18 cellular contexts compared by ENCODE assay signal in genomic region chr11:76684470-76684869, GRCh38. TPM values are rescaled to one million over a fixed set of nuclear protein-coding genes. Genes with fewer than 3 reads are reported as not detected.
DNase-seq lines count a peak whose midpoint lies in the region; ATAC-seq and TF ChIP-seq lines count a peak whose summit lies in the region.
"Had no signal": no experiment of that assay in that cellular context is flagged by ENCODE, and none has a peak within 500 bp of the region (broad histone marks: within the 10 kb centered on the region; RNA-seq: fewer than 3 reads in every experiment).

No MANE protein-coding gene starts in this region.

- no peak overlapping the region for H3K4me3 Mint-ChIP-seq in activated T-helper 1 cell treated with anti-CD3 and anti-CD28 coated beads, Interleukin-12 subunit alpha, Interleukin-12 subunit beta, Interleukin-2, Interleukin-4 antibody, amounts not matched to agents 30 ng/mL and 10 ng/mL and 1 ng/mL, durations not matched to agents 14 hours and 24 hours and 36 hours
- H3K4me3 Mint-ChIP-seq: CD4-positive, alpha-beta T cell; GM23338; HFFc6 had no signal

- peaks cover 15% of the 10 kb centered on the region for H3K27me3 Mint-ChIP-seq in activated T-helper 1 cell treated with anti-CD3 and anti-CD28 coated beads, Interleukin-12 subunit alpha, Interleukin-12 subunit beta, Interleukin-2, Interleukin-4 antibody, amounts not matched to agents 30 ng/mL and 10 ng/mL and 1 ng/mL, durations not matched to agents 14 hours and 24 hours and 36 hours (ENCODE audit: insufficient read depth)

- peaks cover 23% of the 10 kb centered on the region for H3K4me1 Mint-ChIP-seq in activated T-helper 1 cell treated with anti-CD3 and anti-CD28 coated beads, Interleukin-12 subunit alpha, Interleukin-12 subunit beta, Interleukin-2, Interleukin-4 antibody, amounts not matched to agents 30 ng/mL and 10 ng/mL and 1 ng/mL, durations not matched to agents 14 hours and 24 hours and 36 hours (ENCODE audit: low read depth)

- H3K27ac Mint-ChIP-seq in activated T-helper 1 cell treated with anti-CD3 and anti-CD28 coated beads, Interleukin-12 subunit alpha, Interleukin-12 subunit beta, Interleukin-2, Interleukin-4 antibody, amounts not matched to agents 30 ng/mL and 10 ng/mL and 1 ng/mL, durations not matched to agents 14 hours and 24 hours and 36 hours = peak overlapping the region; percentile 14
- H3K27ac Mint-ChIP-seq: CD4-positive, alpha-beta T cell; GM23338; HFFc6 had no signal

- TF ChIP-seq RAD21 in Ishikawa (IDR thresholded peaks at IDR 0.05; ENCODE audit: low read depth) = no peak

- no peaks in the 10 kb centered on the region for H3K79me2 ChIP-seq in osteoblast (ENCODE audit: insufficient read depth, low read length)

- H4K20me1 ChIP-seq in osteoblast (ENCODE audit: insufficient read depth, low read length) = no peaks in the 10 kb centered on the region

- no peak for TF ChIP-seq EP300 in Ishikawa (IDR thresholded peaks at IDR 0.05; ENCODE audit: borderline replicate concordance)

- no peaks in the 10 kb centered on the region for H3K9me3 Mint-ChIP-seq in activated T-helper 1 cell treated with anti-CD3 and anti-CD28 coated beads, Interleukin-12 subunit alpha, Interleukin-12 subunit beta, Interleukin-2, Interleukin-4 antibody, amounts not matched to agents 30 ng/mL and 10 ng/mL and 1 ng/mL, durations not matched to agents 14 hours and 24 hours and 36 hours
- H3K9me3 Mint-ChIP-seq: CD4-positive, alpha-beta T cell; GM23338; HFFc6 had no signal

- H3K4me1 ChIP-seq in osteoblast (ENCODE audit: insufficient read depth, low read length) = no peaks in the 10 kb centered on the region
- H3K4me1 ChIP-seq: A549, Caco-2 had no signal

- H3K4me2 ChIP-seq in osteoblast (ENCODE audit: insufficient read depth, low read length) = no peak overlapping the region
- H3K4me2 ChIP-seq: A549, GM23338 had no signal

- no peak overlapping the region for H2AFZ ChIP-seq in osteoblast (ENCODE audit: low read length)
- H2AFZ ChIP-seq: GM23338 had no signal

- ATAC-seq in GM21367 (IDR thresholded peaks at IDR 0.05; ENCODE audit: unreplicated experiment) = no peak
- ATAC-seq: A549, GM23338, HCT116 had no signal

- no peak overlapping the region for H3K4me3 ChIP-seq in osteoblast (ENCODE audit: insufficient read depth, low read length)
- H3K4me3 ChIP-seq: A549, GM23338 had no signal

- no peaks in the 10 kb centered on the region for H3K36me3 ChIP-seq in osteoblast (ENCODE audit: insufficient read depth, low read length)

- DNase-seq in NCI-H82 (lab: John Stamatoyannopoulos, UW) (peak; percentile 73), NCI-H82 treated with DMSO at 0.1 percent for 48 hours (lab: John Stamatoyannopoulos, UW; ENCODE audit: unreplicated experiment) (no peak), osteoblast (ENCODE audit: insufficient read length, low spot score, missing footprints) (peak; percentile 6), HPDE6-E6E7 (ENCODE audit: extremely low spot score) (no peak)
- no peak for DNase-seq in activated T-helper 1 cell treated with anti-CD3 and anti-CD28 coated beads, Interleukin-12 subunit alpha, Interleukin-12 subunit beta, Interleukin-2, Interleukin-4 antibody, amounts not matched to agents 30 ng/mL and 10 ng/mL and 1 ng/mL, durations not matched to agents 14 hours and 24 hours and 36 hours (ENCODE audit: low spot score)
- DNase-seq: AML-193; CD4-positive, alpha-beta T cell; GDM1; HFFc6 had no signal

- no peaks in the 10 kb centered on the region for H3K36me3 Mint-ChIP-seq in activated T-helper 1 cell treated with anti-CD3 and anti-CD28 coated beads, Interleukin-12 subunit alpha, Interleukin-12 subunit beta, Interleukin-2, Interleukin-4 antibody, amounts not matched to agents 30 ng/mL and 10 ng/mL and 1 ng/mL, durations not matched to agents 14 hours and 24 hours and 36 hours (ENCODE audit: low read depth)

- H3K27ac ChIP-seq in osteoblast (ENCODE audit: low read depth, low read length) = no peak overlapping the region
- H3K27ac ChIP-seq: 22Rv1, A549, C4-2B, HL-60 had no signal

- TF ChIP-seq CTCF in osteoblast (IDR thresholded peaks at IDR 0.05; ENCODE audit: extremely low read depth, low read depth, low read length) = no peak

- H3K27me3 ChIP-seq in osteoblast (ENCODE audit: insufficient read depth, low read length) = peaks cover 14% of the 10 kb centered on the region

- H3K9me3 ChIP-seq in osteoblast (ENCODE audit: low read depth, low read length) = no peaks in the 10 kb centered on the region
- H3K9me3 ChIP-seq: A549 had no signal

- intact Hi-C loops in activated T-helper 1 cell treated with anti-CD3 and anti-CD28 coated beads, Interleukin-12 subunit alpha, Interleukin-12 subunit beta, Interleukin-2, Interleukin-4 antibody, amounts not matched to agents 30 ng/mL and 10 ng/mL and 1 ng/mL, durations not matched to agents 14 hours and 24 hours and 36 hours (cut with micrococcal nuclease) = loop anchor here (10.0 kb wide), 1 partner anchor 240 kb away; the partner anchor contains the start of gene EMSY

TF ChIP-seq in Ishikawa, 13 proteins besides CTCF, POLR2A, EP300 and RAD21:
- TF ChIP-seq FOXM1 (IDR thresholded peaks at IDR 0.05; ENCODE audit: borderline replicate concordance, low read depth) = no peak
- TF ChIP-seq CEBPB (IDR thresholded peaks at IDR 0.05) = peak; percentile 21; the same call in 1 of the 2 replicates

RNA-seq across cellular contexts. Expression of gene LRRC32, which starts 13.9 kb away (rescaled TPM):
- 5.5 and 5.7 TPM in 2 replicates for total RNA-seq in activated T-helper 1 cell treated with anti-CD3 and anti-CD28 coated beads, Interleukin-12 subunit alpha, Interleukin-12 subunit beta, Interleukin-2, Interleukin-4 antibody, amounts not matched to agents 30 ng/mL and 10 ng/mL and 1 ng/mL, durations not matched to agents 14 hours and 24 hours and 36 hours
- 37.6 and 41.3 TPM in 2 replicates for total RNA-seq in osteoblast

Comparison
In these comparisons a context has a peak if more than half of its experiments do, and no peak if none do; other contexts are left out.
1. DNase-seq: peak in NCI-H82 (single experiment) and osteoblast (single experiment); none in NCI-H82 treated with DMSO at 0.1 percent for 48 hours (single experiment), activated T-helper 1 cell treated with anti-CD3 and anti-CD28 coated beads, Interleukin-12 subunit alpha, Interleukin-12 subunit beta, Interleukin-2, Interleukin-4 antibody, amounts not matched to agents 30 ng/mL and 10 ng/mL and 1 ng/mL, durations not matched to agents 14 hours and 24 hours and 36 hours (single experiment) and HPDE6-E6E7 (single experiment).